In genomic region chr11:33736148-33736809, GRCh38 we compare ENCODE assay signal across 8 cellular contexts. TPM values are rescaled to one million over a fixed set of nuclear protein-coding genes. Genes with fewer than 3 reads are reported as not detected.
DNase-seq lines count a peak whose midpoint lies in the region; ATAC-seq and TF ChIP-seq lines count a peak whose summit lies in the region.

CD59 (minus strand) TSS chr11:33736423; CDS start chr11:33722445, 13,978 bp downstream.

- 0 to 1% (median 1%) methylated on average over 38 to 48 of the region's 48 CpGs for WGBS in psoas muscle, 3 donors
- WGBS in urinary bladder: 1% methylated on average over 48 of the region's 48 CpGs

- H3K27me3 ChIP-seq in psoas muscle (ENCODE audit: insufficient read depth in 3 of 3, low read length in 2 of 3): no peaks in the 10 kb centered on the region

- peak; percentile 80 for DNase-seq in NCI-H146 treated with DMSO at 0.1 percent for 48 hours (lab: John Stamatoyannopoulos, UW; ENCODE audit: unreplicated experiment)
- peak; percentile 85 for DNase-seq in T-helper 2 cell treated with Interferon-gamma antibody and Interleukin-4, amounts not matched to agents 5 μg/mL and 100 μg/mL, for 36 hours (ENCODE audit: low spot score)
- peak in 57 of 58 donors; percentile 44 to 96 (median 86) for DNase-seq in anterior cingulate cortex (lab: John Stamatoyannopoulos, UW)
- DNase-seq in left ventricle myocardium superior: peak; percentile 99
- peak; percentile 97 for DNase-seq in psoas muscle

- H3K36me3 Mint-ChIP-seq in T-helper 2 cell treated with Interferon-gamma antibody and Interleukin-4, amounts not matched to agents 5 μg/mL and 100 μg/mL, for 36 hours (ENCODE audit: low read depth): peaks cover 22% of the 10 kb centered on the region

- peak within 1 kb of the TSS; percentile 89 for H3K27ac Mint-ChIP-seq in T-helper 2 cell treated with Interferon-gamma antibody and Interleukin-4, amounts not matched to agents 5 μg/mL and 100 μg/mL, for 36 hours

- H3K27me3 Mint-ChIP-seq in T-helper 2 cell treated with Interferon-gamma antibody and Interleukin-4, amounts not matched to agents 5 μg/mL and 100 μg/mL, for 36 hours (ENCODE audit: low read depth): peaks cover 14% of the 10 kb centered on the region

- no peak for TF ChIP-seq CTCF in psoas muscle (IDR thresholded peaks at IDR 0.05)

- H3K36me3 ChIP-seq in psoas muscle (ENCODE audit: insufficient read depth in 1 of 2, low read depth in 1 of 2): peaks cover 5 to 16% of the 10 kb centered on the region in 2 donors
- no peaks in the 10 kb centered on the region for H3K36me3 ChIP-seq in urinary bladder (ENCODE audit: insufficient read depth)

- no peaks in the 10 kb centered on the region for H3K9me3 Mint-ChIP-seq in T-helper 2 cell treated with Interferon-gamma antibody and Interleukin-4, amounts not matched to agents 5 μg/mL and 100 μg/mL, for 36 hours

- peak within 1 kb of the TSS; percentile 96 for H3K4me3 ChIP-seq in psoas muscle
- peak within 1 kb of the TSS; percentile 89 for H3K4me3 ChIP-seq in urinary bladder (ENCODE audit: low read depth, low read length)

- H3K27ac ChIP-seq in psoas muscle: peak within 1 kb of the TSS; percentile 98
- H3K27ac ChIP-seq in urinary bladder (ENCODE audit: low read depth): peak within 1 kb of the TSS; percentile 93

- H3K4me1 Mint-ChIP-seq in T-helper 2 cell treated with Interferon-gamma antibody and Interleukin-4, amounts not matched to agents 5 μg/mL and 100 μg/mL, for 36 hours (ENCODE audit: low read depth): peaks cover 30% of the 10 kb centered on the region

- H3K4me1 ChIP-seq in psoas muscle (peaks cover 30% of the 10 kb centered on the region), urinary bladder (ENCODE audit: insufficient read depth) (no peaks in the 10 kb centered on the region)

- ATAC-seq in GM18498 (IDR thresholded peaks at IDR 0.05; ENCODE audit: unreplicated experiment) (peak; percentile 66), HG02870 (IDR thresholded peaks at IDR 0.05; ENCODE audit: unreplicated experiment) (peak; percentile 43), left ventricle myocardium superior (peak; percentile 96), psoas muscle (peak; percentile 94 to 95 (median 94))

- H3K9me3 ChIP-seq in psoas muscle: no peaks in the 10 kb centered on the region

- intact Hi-C loops in left ventricle myocardium superior (cut with micrococcal nuclease): loop anchor here (2.0 to 5.0 kb wide), 2 partner anchors 45 to 374 kb away; no protein-coding TSS in a partner anchor
- intact Hi-C loops in psoas muscle (cut with DNase I): loop anchor here (2.0 to 5.0 kb wide), 2 partner anchors 19 to 34 kb away; partner anchors contain the start of gene C11orf91 (in 2 of the 2)

- peak within 1 kb of the TSS; percentile 89 for H3K4me3 Mint-ChIP-seq in T-helper 2 cell treated with Interferon-gamma antibody and Interleukin-4, amounts not matched to agents 5 μg/mL and 100 μg/mL, for 36 hours

RNA-seq across cellular contexts. Expression of gene CD59, which starts in this region (rescaled TPM):
- total RNA-seq in left ventricle myocardium superior (814 TPM), psoas muscle (100 to 1,000 TPM; 548 to 930 (median 580) TPM), urinary bladder (143 TPM)
- polyA plus RNA-seq in psoas muscle (100 to 1,000 TPM; 423 to 754 (median 450) TPM), urinary bladder (464 TPM)

Comparison
In these comparisons a context has a peak if more than half of its experiments do, and no peak if none do; other contexts are left out.
1. Peak in every context shown above with its lines: DNase-seq, ATAC-seq, H3K4me3 ChIP-seq and H3K27ac ChIP-seq.
2. ATAC-seq: peak in every context shown above with its lines; median percentile 96 in left ventricle myocardium superior; 94 in psoas muscle; 66 in GM18498; 43 in HG02870.